ENCODE assay signal across 8 cellular contexts in the genomic region with DNA sequence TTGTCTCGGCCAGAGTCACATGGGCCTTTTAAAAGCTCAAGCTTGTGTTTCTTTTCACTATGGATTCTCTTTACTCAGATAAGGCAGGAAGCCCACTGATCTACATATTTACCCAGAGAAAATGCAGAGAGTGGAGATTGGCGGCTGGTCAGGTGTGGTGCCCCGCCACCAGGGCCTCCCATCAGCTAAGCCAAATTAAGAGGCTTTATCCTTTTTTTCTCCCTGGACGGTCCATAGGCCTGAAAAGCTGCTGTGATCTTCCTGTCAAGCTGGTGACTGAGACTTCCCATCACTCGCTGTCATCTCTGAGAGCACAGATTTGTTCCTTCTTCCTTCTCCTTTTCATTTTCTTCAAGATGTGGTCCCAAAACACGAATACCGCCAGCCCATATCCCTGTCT. TPM values are rescaled to one million over a fixed set of nuclear protein-coding genes. Genes with fewer than 3 reads are reported as not detected.
A peak's percentile ranks its signal among the peaks of the same experiment; 100 is the strongest.
DNase-seq lines count a peak whose midpoint lies in the region; ATAC-seq and TF ChIP-seq lines count a peak whose summit lies in the region.

No MANE protein-coding gene starts in this region.

- peaks cover 50% of the 10 kb centered on the region for H3K36me3 Mint-ChIP-seq in activated T-cell treated with anti-CD3 and anti-CD28 coated beads, Interleukin-2, amount 50 U/mL, for 4 hours (ENCODE audit: insufficient read depth)
- peaks cover 68% of the 10 kb centered on the region for H3K36me3 Mint-ChIP-seq in activated naive CD8-positive, alpha-beta T cell treated with anti-CD3 and anti-CD28 coated beads for 36 hours

- H3K36me3 ChIP-seq in liver (ENCODE audit: control insufficient read depth in 4 of 4, insufficient read depth in 3 of 4, low read depth in 1 of 4, low read length in 3 of 4) (peaks cover 2 to 27% (median 15%) of the 10 kb centered on the region in 4 donors), transverse colon (peaks cover 0 to 40% (median 8%) of the 10 kb centered on the region in 4 donors)

- H3K4me3 Mint-ChIP-seq in activated T-cell treated with anti-CD3 and anti-CD28 coated beads, Interleukin-2, amount 50 U/mL, for 4 hours, result peak overlapping the region; percentile 100
- H3K4me3 Mint-ChIP-seq in activated naive CD8-positive, alpha-beta T cell treated with anti-CD3 and anti-CD28 coated beads for 36 hours, result peak overlapping the region; percentile 100

- H3K27ac Mint-ChIP-seq in activated naive CD8-positive, alpha-beta T cell treated with anti-CD3 and anti-CD28 coated beads for 36 hours, result peak overlapping the region; percentile 88

- H3K27me3 ChIP-seq in liver (ENCODE audit: control insufficient read depth in 4 of 4, insufficient read depth in 4 of 4, low read length in 3 of 4) (no peaks in the 10 kb centered on the region), transverse colon (no peaks in the 10 kb centered on the region)

- H3K4me3 ChIP-seq in liver (ENCODE audit: low read depth in 1 of 3, low read length in 3 of 3), result peak overlapping the region in 2 of 3 donors; percentile 86 to 95
- H3K4me3 ChIP-seq in transverse colon, result peak overlapping the region in 3 of 4 donors; percentile 87 to 99 (median 97)

- H3K4me1 Mint-ChIP-seq in activated T-cell treated with anti-CD3 and anti-CD28 coated beads, Interleukin-2, amount 50 U/mL, for 4 hours (ENCODE audit: low read depth), result peaks cover 72% of the 10 kb centered on the region
- H3K4me1 Mint-ChIP-seq in activated naive CD8-positive, alpha-beta T cell treated with anti-CD3 and anti-CD28 coated beads for 36 hours, result peaks cover 64% of the 10 kb centered on the region

- TF ChIP-seq CTCF in liver (IDR thresholded peaks at IDR 0.05; ENCODE audit: low read depth, low read length, missing input control) (no peak), transverse colon (IDR thresholded peaks at IDR 0.05) (no peak)

- no peaks in the 10 kb centered on the region for H3K27me3 Mint-ChIP-seq in activated T-cell treated with anti-CD3 and anti-CD28 coated beads, Interleukin-2, amount 50 U/mL, for 4 hours (ENCODE audit: low read depth)
- peaks cover 6% of the 10 kb centered on the region for H3K27me3 Mint-ChIP-seq in activated naive CD8-positive, alpha-beta T cell treated with anti-CD3 and anti-CD28 coated beads for 36 hours

- intact Hi-C loops in transverse colon (cut with DNase I; ENCODE audit: low total_unique reads), result no loop called here

- H3K4me1 ChIP-seq in liver (ENCODE audit: control insufficient read depth in 4 of 4, insufficient read depth in 4 of 4, low read length in 3 of 4) (peaks cover 4 to 69% (median 52%) of the 10 kb centered on the region in 4 donors), transverse colon (peaks cover 29 to 78% (median 61%) of the 10 kb centered on the region in 4 donors)

- no peak for TF ChIP-seq RAD21 in liver (IDR thresholded peaks at IDR 0.05)

- DNase-seq in activated T-cell treated with anti-CD3 and anti-CD28 coated beads, Interleukin-2, amount 50 U/mL, for 4 hours, result no peak
- DNase-seq in activated T-cell treated with anti-CD3 and anti-CD28 coated beads for 4 hours (no peak), transverse colon (no peak), NCI-H2227 (lab: John Stamatoyannopoulos, UW; ENCODE audit: unreplicated experiment) (no peak), UCSD-AML1 (lab: John Stamatoyannopoulos, UW; ENCODE audit: unreplicated experiment) (no peak)
- DNase-seq in activated naive CD8-positive, alpha-beta T cell treated with anti-CD3 and anti-CD28 coated beads for 36 hours, result no peak

- H3K9me3 ChIP-seq in liver (ENCODE audit: control insufficient read depth in 4 of 4, low read length in 3 of 4) (no peaks in the 10 kb centered on the region), transverse colon (no peaks in the 10 kb centered on the region)

- no peaks in the 10 kb centered on the region for H3K9me3 Mint-ChIP-seq in activated T-cell treated with anti-CD3 and anti-CD28 coated beads, Interleukin-2, amount 50 U/mL, for 4 hours
- no peaks in the 10 kb centered on the region for H3K9me3 Mint-ChIP-seq in activated naive CD8-positive, alpha-beta T cell treated with anti-CD3 and anti-CD28 coated beads for 36 hours

- in situ Hi-C loops in transverse colon (cut with MboI; ENCODE audit: low pct_ligation_motif_present in 1 of 4, low pct_unique_long_range_greater_than_20kb in 1 of 4, low sequenced_read_pairs in 3 of 4), result no loop called here

- peak overlapping the region; percentile 90 to 91 for H3K9ac ChIP-seq in liver (ENCODE audit: low read depth in 1 of 2, low read length in 2 of 2)

- no peak for TF ChIP-seq EP300 in transverse colon (IDR thresholded peaks at IDR 0.05; ENCODE audit: low read depth)

- H3K27ac ChIP-seq in liver (ENCODE audit: low read depth in 1 of 2, low read length in 2 of 2), result peak overlapping the region; percentile 75 to 93
- H3K27ac ChIP-seq in transverse colon, result peak overlapping the region; percentile 95 to 100 (median 99)

- TF ChIP-seq POLR2A in transverse colon (IDR thresholded peaks at IDR 0.05), result no peak

- no peak for ATAC-seq in activated T-cell treated with anti-CD3 and anti-CD28 coated beads, Interleukin-2, amount 50 U/mL, for 4 hours
- no peak for ATAC-seq in HG03442 (IDR thresholded peaks at IDR 0.05; ENCODE audit: unreplicated experiment)

- WGBS in liver, result 40% methylated on average over 7 of the region's 7 CpGs
- WGBS in transverse colon (ENCODE audit: low coverage in 1 of 2), 2 donors, result 29 to 39% methylated on average over 7 of the region's 7 CpGs

TF ChIP-seq in liver, 16 proteins besides CTCF, POLR2A, EP300 and RAD21:
- TF ChIP-seq RXRA (IDR thresholded peaks at IDR 0.05), result no peak
- TF ChIP-seq, protein P1, sequence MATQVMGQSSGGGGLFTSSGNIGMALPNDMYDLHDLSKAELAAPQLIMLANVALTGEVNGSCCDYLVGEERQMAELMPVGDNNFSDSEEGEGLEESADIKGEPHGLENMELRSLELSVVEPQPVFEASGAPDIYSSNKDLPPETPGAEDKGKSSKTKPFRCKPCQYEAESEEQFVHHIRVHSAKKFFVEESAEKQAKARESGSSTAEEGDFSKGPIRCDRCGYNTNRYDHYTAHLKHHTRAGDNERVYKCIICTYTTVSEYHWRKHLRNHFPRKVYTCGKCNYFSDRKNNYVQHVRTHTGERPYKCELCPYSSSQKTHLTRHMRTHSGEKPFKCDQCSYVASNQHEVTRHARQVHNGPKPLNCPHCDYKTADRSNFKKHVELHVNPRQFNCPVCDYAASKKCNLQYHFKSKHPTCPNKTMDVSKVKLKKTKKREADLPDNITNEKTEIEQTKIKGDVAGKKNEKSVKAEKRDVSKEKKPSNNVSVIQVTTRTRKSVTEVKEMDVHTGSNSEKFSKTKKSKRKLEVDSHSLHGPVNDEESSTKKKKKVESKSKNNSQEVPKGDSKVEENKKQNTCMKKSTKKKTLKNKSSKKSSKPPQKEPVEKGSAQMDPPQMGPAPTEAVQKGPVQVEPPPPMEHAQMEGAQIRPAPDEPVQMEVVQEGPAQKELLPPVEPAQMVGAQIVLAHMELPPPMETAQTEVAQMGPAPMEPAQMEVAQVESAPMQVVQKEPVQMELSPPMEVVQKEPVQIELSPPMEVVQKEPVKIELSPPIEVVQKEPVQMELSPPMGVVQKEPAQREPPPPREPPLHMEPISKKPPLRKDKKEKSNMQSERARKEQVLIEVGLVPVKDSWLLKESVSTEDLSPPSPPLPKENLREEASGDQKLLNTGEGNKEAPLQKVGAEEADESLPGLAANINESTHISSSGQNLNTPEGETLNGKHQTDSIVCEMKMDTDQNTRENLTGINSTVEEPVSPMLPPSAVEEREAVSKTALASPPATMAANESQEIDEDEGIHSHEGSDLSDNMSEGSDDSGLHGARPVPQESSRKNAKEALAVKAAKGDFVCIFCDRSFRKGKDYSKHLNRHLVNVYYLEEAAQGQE (IDR thresholded peaks at IDR 0.05), result no peak
- TF ChIP-seq, protein P2, sequence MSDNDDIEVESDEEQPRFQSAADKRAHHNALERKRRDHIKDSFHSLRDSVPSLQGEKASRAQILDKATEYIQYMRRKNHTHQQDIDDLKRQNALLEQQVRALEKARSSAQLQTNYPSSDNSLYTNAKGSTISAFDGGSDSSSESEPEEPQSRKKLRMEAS (IDR thresholded peaks at IDR 0.05), result no peak

RNA-seq across cellular contexts. Expression of a gene that starts 1.9 kb away (rescaled TPM):
- 100 to 1,000 TPM; 169 to 191 (median 186) TPM for total RNA-seq in activated T-cell treated with anti-CD3 and anti-CD28 coated beads, Interleukin-2, amount 50 U/mL, for 4 hours
- total RNA-seq in activated naive CD8-positive, alpha-beta T cell treated with anti-CD3 and anti-CD28 coated beads for 36 hours, result 100 to 1,000 TPM; 123 to 133 TPM
- total RNA-seq in liver (10 to 100 TPM; 52.1 to 65.0 TPM), transverse colon (100 to 1,000 TPM in 3 of 4 donors, 10 to 100 TPM in 1; 90.5 to 368 (median 185) TPM)
- polyA plus RNA-seq in liver, result 10 to 100 TPM; 16.5 to 24.8 TPM

RNA-seq across cellular contexts. Expression of a gene that starts 2.2 kb away (rescaled TPM):
- 100 to 1,000 TPM; 113 to 117 (median 113) TPM for total RNA-seq in activated T-cell treated with anti-CD3 and anti-CD28 coated beads, Interleukin-2, amount 50 U/mL, for 4 hours
- total RNA-seq in activated naive CD8-positive, alpha-beta T cell treated with anti-CD3 and anti-CD28 coated beads for 36 hours, result 10 to 100 TPM; 79.5 to 84.1 TPM
- 10 to 100 TPM; 25.8 to 57.8 TPM for total RNA-seq in liver
- polyA plus RNA-seq in liver, result 10 to 100 TPM; 18.7 to 31.2 TPM
- total RNA-seq in transverse colon, result 100 to 1,000 TPM in 2 of 4 donors, 10 to 100 TPM in 2; 64.0 to 283 (median 124) TPM

RNA-seq across cellular contexts. Expression of a gene that starts 55.6 kb away (rescaled TPM):
- total RNA-seq in activated T-cell treated with anti-CD3 and anti-CD28 coated beads, Interleukin-2, amount 50 U/mL, for 4 hours, result 100 to 1,000 TPM in 2 of 3 donors, 10 to 100 TPM in 1; 90.0 to 107 (median 103) TPM
- total RNA-seq in activated naive CD8-positive, alpha-beta T cell treated with anti-CD3 and anti-CD28 coated beads for 36 hours, result 10 to 100 TPM; 44.6 to 53.5 TPM
- total RNA-seq in liver (10 to 100 TPM; 11.5 to 19.0 TPM), transverse colon (10 to 100 TPM; 30.3 to 73.5 (median 52.6) TPM)
- 10 to 100 TPM; 42.7 to 84.0 TPM for polyA plus RNA-seq in liver

RNA-seq across cellular contexts. Expression of a gene that starts 56.1 kb away (rescaled TPM):
- total RNA-seq in activated T-cell treated with anti-CD3 and anti-CD28 coated beads, Interleukin-2, amount 50 U/mL, for 4 hours, result 1 to 10 TPM; 2.6 to 2.7 (median 2.7) TPM
- 1 to 10 TPM; 1.5 to 3.2 TPM for total RNA-seq in activated naive CD8-positive, alpha-beta T cell treated with anti-CD3 and anti-CD28 coated beads for 36 hours
- 1 to 10 TPM; 1.3 to 1.4 TPM for total RNA-seq in liver
- polyA plus RNA-seq in liver, result 1 to 10 TPM; 2.4 to 2.5 TPM
- total RNA-seq in transverse colon, result 10 to 100 TPM; 10.8 to 30.1 (median 16.6) TPM

RNA-seq across cellular contexts. Expression of a gene that starts 57.0 kb away (rescaled TPM):
- 1 to 10 TPM in 1 of 3 donors, under 1 TPM in 2; 0.63 to 1.4 (median 0.81) TPM for total RNA-seq in activated T-cell treated with anti-CD3 and anti-CD28 coated beads, Interleukin-2, amount 50 U/mL, for 4 hours
- total RNA-seq in activated naive CD8-positive, alpha-beta T cell treated with anti-CD3 and anti-CD28 coated beads for 36 hours, result under 1 TPM; 0.29 to 0.34 TPM
- total RNA-seq in liver, result under 1 TPM in 1 of 2 donors, not detected in 1; 0.05 TPM
- polyA plus RNA-seq in liver, result under 1 TPM in 1 of 2 donors, not detected in 1; 0.08 TPM
- total RNA-seq in transverse colon, result 10 to 100 TPM in 3 of 4 donors, not detected in 1; 13.2 to 45.3 (median 22.7) TPM
